22 cellular contexts compared by ENCODE assay signal in genomic region chrX:10178866-10179463, GRCh38. TPM values are rescaled to one million over a fixed set of nuclear protein-coding genes. Genes with fewer than 3 reads are reported as not detected.
"Had no signal": no experiment of that assay in that cellular context is flagged by ENCODE, and none has a peak within 500 bp of the region (broad histone marks: within the 10 kb centered on the region; RNA-seq: fewer than 3 reads in every experiment).

No MANE protein-coding gene starts in this region.

- H3K9ac ChIP-seq: KMS-11 had no signal

- DNase-seq: activated CD4-positive, alpha-beta memory T cell treated with anti-CD3 and anti-CD28 coated beads, Interleukin-2, amount 10 ng/mL, durations not matched to agents 7 days and 5 days; activated CD4-positive, alpha-beta T cell treated with anti-CD3 and anti-CD28 coated beads for 36 hours; activated CD4-positive, alpha-beta T cell treated with anti-CD3 and anti-CD28 coated beads, Interleukin-2, amount 50 U/mL, for 1 hour; activated gamma-delta T cell; activated naive CD4-positive, alpha-beta T cell treated with anti-CD3 and anti-CD28 coated beads for 36 hours; activated T-cell treated with anti-CD3 and anti-CD28 coated beads for 4 hours; activated T-cell treated with anti-CD3 and anti-CD28 coated beads, Interleukin-2, amount 50 U/mL, for 48 hours; amygdala; cerebellar nuclear complex; NCI-H1092; NCI-H1417; NCI-H1694 treated with DMSO at 0.1 percent for 48 hours; NCI-H2029 treated with DMSO at 0.1 percent for 48 hours; NCI-H345; NCI-H510A; NCI-H526 treated with DMSO at 0.1 percent for 48 hours; NCI-H82; NK-92 treated with Interleukin-12 subunit alpha and Interleukin-12 subunit beta, amount 100 ng/mL, for 24 hours; PC-9; SHP77 treated with DMSO at 0.1 percent for 48 hours; WERI-Rb-1 had no signal

- H3K36me3 ChIP-seq: WERI-Rb-1 had no signal

- H3K4me3 ChIP-seq: PC-9 had no signal

- H3K27ac ChIP-seq: KMS-11, PC-9, WERI-Rb-1 had no signal

- H3K4me2 ChIP-seq: KMS-11, PC-9 had no signal

- H2AFZ ChIP-seq: PC-9 had no signal

RNA-seq across cellular contexts. Expression of gene CLCN4, which starts 22.2 kb away (rescaled TPM):
- total RNA-seq: activated CD4-positive, alpha-beta memory T cell treated with anti-CD3 and anti-CD28 coated beads, Interleukin-2, amount 10 ng/mL, durations not matched to agents 7 days and 5 days; activated CD4-positive, alpha-beta T cell treated with anti-CD3 and anti-CD28 coated beads for 36 hours; activated naive CD4-positive, alpha-beta T cell treated with anti-CD3 and anti-CD28 coated beads for 36 hours had no signal
